ENCODE assay signal across 22 cellular contexts in genomic region chr16:22314661-22315626, GRCh38. TPM values are rescaled to one million over a fixed set of nuclear protein-coding genes. Genes with fewer than 3 reads are reported as not detected.
DNase-seq lines count a peak whose midpoint lies in the region; ATAC-seq, FAIRE-seq and TF ChIP-seq lines count a peak whose summit lies in the region.
"Had no signal": no experiment of that assay in that cellular context is flagged by ENCODE, and none has a peak within 500 bp of the region (broad histone marks: within the 10 kb centered on the region; RNA-seq: fewer than 3 reads in every experiment).

No MANE protein-coding gene starts in this region.

- peaks cover 28 to 30% of the 10 kb centered on the region in 2 experiments; a peak in 3 of 4 replicates for H3K36me3 ChIP-seq in GM12878 (ENCODE audit: control insufficient read depth in 2 of 2, insufficient read depth in 2 of 2, low read length in 1 of 2)
- H3K36me3 ChIP-seq in suprapubic skin = peaks cover 93% of the 10 kb centered on the region

- no peak for ATAC-seq in activated T-cell treated with anti-CD3 and anti-CD28 coated beads, Interleukin-2, amount 50 U/mL, for 72 hours (replicated peaks in 1 of 2)
- no peak for ATAC-seq in GM12878
- no peak for ATAC-seq in GM21528 (IDR thresholded peaks at IDR 0.05; ENCODE audit: low FRiP score, unreplicated experiment)
- ATAC-seq: heart right ventricle; naive thymus-derived CD8-positive, alpha-beta T cell had no signal

- no peaks in the 10 kb centered on the region for H3K9me3 Mint-ChIP-seq in activated T-cell treated with anti-CD3 and anti-CD28 coated beads, Interleukin-2, amount 50 U/mL, for 24 hours
- no peaks in the 10 kb centered on the region for H3K9me3 Mint-ChIP-seq in activated T-cell treated with anti-CD3 and anti-CD28 coated beads, Interleukin-2, amount 50 U/mL, for 72 hours
- H3K9me3 Mint-ChIP-seq: activated naive CD8-positive, alpha-beta T cell treated with anti-CD3 and anti-CD28 coated beads, Interleukin-2, amount 10 ng/mL, durations not matched to agents 7 days and 5 days; immature natural killer cell; memory B cell; naive thymus-derived CD8-positive, alpha-beta T cell had no signal

- H3K79me2 ChIP-seq in GM12878 (ENCODE audit: control insufficient read depth, insufficient read depth, low read length) = no peaks in the 10 kb centered on the region

- SMC1A ChIA-PET in GM12878 (lab: Charles Lee; ENCODE audit: uncharacterized antibody, unreplicated experiment) = interaction anchor here (1.1 kb wide), 1 partner anchor 10 kb away, joined by 3 read pairs; no protein-coding TSS in a partner anchor

- in situ Hi-C loops in GM12878 (cut with MboI) = loop anchor here (25.0 kb wide), 1 partner anchor 247 kb away; no protein-coding TSS in a partner anchor

- no peak for TF ChIP-seq EP300 in GM12878 (IDR thresholded peaks at IDR 0.05; ENCODE audit: borderline replicate concordance in 1 of 2, control insufficient read depth in 1 of 2, low read depth in 2 of 2, low read length in 2 of 2)
- TF ChIP-seq EP300 in suprapubic skin (IDR thresholded peaks at IDR 0.05) = no peak

- H3K9me3 ChIP-seq in GM12878 (replicated peaks; ENCODE audit: control insufficient read depth, insufficient read depth, low read length) = no peaks in the 10 kb centered on the region
- no peaks in the 10 kb centered on the region for H3K9me3 ChIP-seq in suprapubic skin
- H3K9me3 ChIP-seq: BLaER1, heart right ventricle, tibial artery had no signal

- H3K4me3 ChIP-seq in GM12878 (no peak overlapping the region), suprapubic skin (peak overlapping the region; percentile 12)
- H3K4me3 ChIP-seq: BLaER1, cardiac muscle cell, heart right ventricle, smooth muscle cell, tibial artery had no signal

- H3K4me2 ChIP-seq in GM12878 (ENCODE audit: control insufficient read depth, insufficient read depth) = no peak overlapping the region
- H3K4me2 ChIP-seq: BLaER1, smooth muscle cell had no signal

- POLR2A ChIA-PET in GM12878 (lab: Charles Lee) = no interaction called here

- TF ChIP-seq POLR2A in GM12878 (IDR thresholded peaks at IDR 0.05; ENCODE audit: low read depth, low read length) (peak; percentile 19; the same call in 1 of the 2 replicates), suprapubic skin (IDR thresholded peaks at IDR 0.05) (no peak)

- H3K4me3 Mint-ChIP-seq in activated T-cell treated with anti-CD3 and anti-CD28 coated beads, Interleukin-2, amount 50 U/mL, for 24 hours = no peak overlapping the region
- no peak overlapping the region for H3K4me3 Mint-ChIP-seq in activated T-cell treated with anti-CD3 and anti-CD28 coated beads, Interleukin-2, amount 50 U/mL, for 72 hours
- H3K4me3 Mint-ChIP-seq: activated naive CD8-positive, alpha-beta T cell treated with anti-CD3 and anti-CD28 coated beads, Interleukin-2, amount 10 ng/mL, durations not matched to agents 7 days and 5 days; immature natural killer cell; memory B cell had no signal

- H3K4me1 ChIP-seq in GM12878 (ENCODE audit: control insufficient read depth, insufficient read depth, low read length) (no peaks in the 10 kb centered on the region), suprapubic skin (peaks cover 20% of the 10 kb centered on the region)
- H3K4me1 ChIP-seq: BLaER1, tibial artery had no signal

- no peak overlapping the region for H3K9ac ChIP-seq in GM12878 (ENCODE audit: control insufficient read depth, insufficient read depth, low read length)
- H3K9ac ChIP-seq: BLaER1 had no signal

- 92% methylated on average over 37 of the region's 37 CpGs for WGBS in GM12878 (ENCODE audit: insufficient coverage, insufficient replicate concordance, low lambda C conversion rate, missing lambda C conversion rate)
- 65% methylated on average over 19 of the region's 37 CpGs for WGBS in suprapubic skin

- FAIRE-seq in GM12878 (lab: Jason Lieb, UNC) (no peak), RCC 7860 (lab: Jason Lieb, UNC) (no peak)
- FAIRE-seq: A204.1 had no signal

- TF ChIP-seq RAD21 in GM12878 (IDR thresholded peaks at IDR 0.05; ENCODE audit: insufficient read depth, low read depth, low read length) = no peak

- CTCF ChIA-PET in GM12878 (lab: Yijun Ruan, JAX) = no interaction called here

- no peaks in the 10 kb centered on the region for H3K27me3 ChIP-seq in GM12878 (replicated peaks in 1 of 2; ENCODE audit: control insufficient read depth in 2 of 2, insufficient read depth in 2 of 2, low read length in 1 of 2)
- no peaks in the 10 kb centered on the region for H3K27me3 ChIP-seq in layer of hippocampus (ENCODE audit: control insufficient read depth, insufficient read depth, low read length)
- no peaks in the 10 kb centered on the region for H3K27me3 ChIP-seq in suprapubic skin
- H3K27me3 ChIP-seq: BLaER1, cardiac muscle cell, heart right ventricle, tibial artery had no signal

- H3K36me3 Mint-ChIP-seq in activated T-cell treated with anti-CD3 and anti-CD28 coated beads, Interleukin-2, amount 50 U/mL, for 24 hours (ENCODE audit: low read depth) = peaks cover 86% of the 10 kb centered on the region
- peaks cover 2 to 20% of the 10 kb centered on the region in 2 donors for H3K36me3 Mint-ChIP-seq in activated T-cell treated with anti-CD3 and anti-CD28 coated beads, Interleukin-2, amount 50 U/mL, for 72 hours (ENCODE audit: insufficient read depth in 2 of 2)

- no peaks in the 10 kb centered on the region for H4K20me1 ChIP-seq in GM12878 (ENCODE audit: control insufficient read depth, insufficient read depth)

- intact Hi-C loops in GM12878 (cut with micrococcal nuclease; ENCODE audit: unreplicated experiment) = no loop called here

- H3K4me1 Mint-ChIP-seq in activated T-cell treated with anti-CD3 and anti-CD28 coated beads, Interleukin-2, amount 50 U/mL, for 24 hours (ENCODE audit: low read depth) = no peaks in the 10 kb centered on the region
- H3K4me1 Mint-ChIP-seq in activated T-cell treated with anti-CD3 and anti-CD28 coated beads, Interleukin-2, amount 50 U/mL, for 72 hours (ENCODE audit: low read depth) = no peaks in the 10 kb centered on the region
- H3K4me1 Mint-ChIP-seq: memory B cell had no signal

- no peak overlapping the region for H2AFZ ChIP-seq in GM12878 (ENCODE audit: control insufficient read depth, low read depth, low read length)

- BruUV-seq in GM12878 (replicated peaks; lab: Mats Ljungman, UMichigan) = no TSS peak

- DNase-seq in activated T-cell treated with anti-CD3 and anti-CD28 coated beads, Interleukin-2, amount 50 U/mL, for 24 hours = peak; percentile 21
- no peak for DNase-seq in activated T-cell treated with anti-CD3 and anti-CD28 coated beads, Interleukin-2, amount 50 U/mL, for 72 hours
- DNase-seq in GM12878 (ENCODE audit: low read depth, low spot score) = no peak
- peak in 1 of 2 donors; percentile 26 for DNase-seq in suprapubic skin (ENCODE audit: low spot score in 2 of 2)
- no peak for DNase-seq in inferior parietal cortex (ENCODE audit: extremely low spot score)
- no peak for DNase-seq in RCC 7860 (ENCODE audit: low spot score)
- DNase-seq: activated naive CD8-positive, alpha-beta T cell treated with anti-CD3 and anti-CD28 coated beads, Interleukin-2, amount 10 ng/mL, durations not matched to agents 7 days and 5 days; activated T-cell treated with anti-CD3 and anti-CD28 coated beads for 4 hours; heart right ventricle; immature natural killer cell; naive thymus-derived CD8-positive, alpha-beta T cell; NCI-H1436 treated with DMSO at 0.1 percent for 48 hours; RPMI8226; SW 1271; tibial artery had no signal

- no peak for TF ChIP-seq CTCF in GM12878 (IDR thresholded peaks at IDR 0.05 in 2 of 3, conservative IDR thresholded peaks at IDR 0.05 in 1 of 3; ENCODE audit: control insufficient read depth in 2 of 3, extremely low read depth in 1 of 3, insufficient read depth in 1 of 3, low read depth in 3 of 3, low read length in 3 of 3)
- TF ChIP-seq CTCF in suprapubic skin (IDR thresholded peaks at IDR 0.05) = no peak

- H3K27ac ChIP-seq in GM12878 (ENCODE audit: control insufficient read depth, insufficient read depth) (no peak overlapping the region), layer of hippocampus (ENCODE audit: low read depth, low read length) (peak overlapping the region; percentile 38), suprapubic skin (peak overlapping the region; percentile 13)
- H3K27ac ChIP-seq: BLaER1, cardiac muscle cell, heart right ventricle, tibial artery had no signal

- H3K27ac Mint-ChIP-seq in activated T-cell treated with anti-CD3 and anti-CD28 coated beads, Interleukin-2, amount 50 U/mL, for 24 hours = peak overlapping the region; percentile 52
- no peak overlapping the region for H3K27ac Mint-ChIP-seq in activated T-cell treated with anti-CD3 and anti-CD28 coated beads, Interleukin-2, amount 50 U/mL, for 72 hours
- H3K27ac Mint-ChIP-seq: activated naive CD8-positive, alpha-beta T cell treated with anti-CD3 and anti-CD28 coated beads, Interleukin-2, amount 10 ng/mL, durations not matched to agents 7 days and 5 days; memory B cell had no signal

- RAD21 ChIA-PET in GM12878 (lab: Charles Lee; ENCODE audit: unreplicated experiment) = no interaction called here

- no peaks in the 10 kb centered on the region for H3K27me3 Mint-ChIP-seq in activated T-cell treated with anti-CD3 and anti-CD28 coated beads, Interleukin-2, amount 50 U/mL, for 24 hours
- H3K27me3 Mint-ChIP-seq in activated T-cell treated with anti-CD3 and anti-CD28 coated beads, Interleukin-2, amount 50 U/mL, for 72 hours (ENCODE audit: low read depth) = no peaks in the 10 kb centered on the region
- H3K27me3 Mint-ChIP-seq: activated naive CD8-positive, alpha-beta T cell treated with anti-CD3 and anti-CD28 coated beads, Interleukin-2, amount 10 ng/mL, durations not matched to agents 7 days and 5 days; memory B cell; naive thymus-derived CD8-positive, alpha-beta T cell had no signal

RNA-seq across cellular contexts. Expression of gene POLR3E, which starts 17.7 kb away (rescaled TPM):
- 10 to 100 TPM; 57.5 to 59.5 TPM for total RNA-seq in activated T-cell treated with anti-CD3 and anti-CD28 coated beads, Interleukin-2, amount 50 U/mL, for 72 hours
- 132 and 140 TPM in 2 replicates for total RNA-seq in GM12878 (2013; cell fraction: nucleolus; rRNA removed)
- 34.6 and 36.8 TPM in 2 replicates for total RNA-seq in GM12878 (2014; rRNA removed)
- 39.1 and 41.0 TPM in 2 replicates for total RNA-seq in GM12878 (2014; rRNA removed; fragmentation: Illumina TruSeq; extraction: Trizol)
- total RNA-seq in GM12878 (2021) = 52.0 and 54.0 TPM in 2 replicates
- 11.1 TPM for polyA plus RNA-seq in GM12878 (2011; ENCODE audit: low read depth)
- polyA plus RNA-seq in GM12878 (2011; rRNA removed) = 49.4 and 79.5 TPM in 2 replicates
- polyA plus RNA-seq in GM12878 (2011; cell fraction: cytosol; rRNA removed) = 66.7 and 74.8 TPM in 2 replicates
- polyA plus RNA-seq in GM12878 (2011; cell fraction: nucleus; rRNA removed) = 151 and 224 TPM in 2 replicates
- 21.4 and 23.0 TPM in 2 replicates for polyA plus RNA-seq in GM12878 (2012)
- polyA plus RNA-seq in GM12878 (2014; fragmentation: Illumina TruSeq; extraction: Trizol) = 30.0 and 57.6 TPM in 2 replicates
- polyA plus RNA-seq in GM12878 (2014; fragmentation: Nextera tagmentation; extraction: Ambion mirVana) = 10 to 100 TPM; 11.1 to 15.5 TPM
- polyA plus RNA-seq in GM12878 (2014; rRNA removed) = 42.0 and 48.5 TPM in 2 replicates
- 10 to 100 TPM; 35.2 to 40.2 TPM for polyA plus RNA-seq in GM12878 (2016; fragmentation: Nextera tagmentation; extraction: Ambion mirVana)
- 180 and 257 TPM in 2 replicates for polyA minus RNA-seq in GM12878 (2011; rRNA and poly(A)+ RNA removed)
- polyA minus RNA-seq in GM12878 (2011; cell fraction: cytosol; rRNA and poly(A)+ RNA removed) = 22.6 and 39.0 TPM in 2 replicates
- polyA minus RNA-seq in GM12878 (2011; cell fraction: nucleus; rRNA and poly(A)+ RNA removed) = 44.4 and 81.2 TPM in 2 replicates
- 100 to 1,000 TPM in 1 of 4 donors, 10 to 100 TPM in 3; 63.3 to 116 (median 89.0) TPM for total RNA-seq in suprapubic skin

RNA-seq across cellular contexts. Expression of gene CDR2, which starts 59.5 kb away (rescaled TPM):
- 10 to 100 TPM; 50.0 to 57.2 TPM for total RNA-seq in activated T-cell treated with anti-CD3 and anti-CD28 coated beads, Interleukin-2, amount 50 U/mL, for 72 hours
- total RNA-seq in GM12878 (2013; cell fraction: nucleolus; rRNA removed) = 16.9 and 22.4 TPM in 2 replicates
- total RNA-seq in GM12878 (2014; rRNA removed) (16.0 and 21.9 TPM in 2 replicates), GM12878 (2014; rRNA removed; fragmentation: Illumina TruSeq; extraction: Trizol) (18.0 and 19.7 TPM in 2 replicates), GM12878 (2021) (20.7 and 25.6 TPM in 2 replicates), suprapubic skin (10 to 100 TPM; 10.7 to 37.1 (median 21.6) TPM)
- polyA plus RNA-seq in GM12878 (2011; ENCODE audit: low read depth) = 12.1 TPM
- polyA plus RNA-seq in GM12878 (2011; rRNA removed) (23.7 and 26.5 TPM in 2 replicates), GM12878 (2014; fragmentation: Illumina TruSeq; extraction: Trizol) (24.3 and 24.5 TPM in 2 replicates), GM12878 (2014; fragmentation: Nextera tagmentation; extraction: Ambion mirVana) (1 to 10 TPM; 4.8 to 5.5 TPM), GM12878 (2014; rRNA removed) (19.8 and 20.5 TPM in 2 replicates), GM12878 (2016; fragmentation: Nextera tagmentation; extraction: Ambion mirVana) (10 to 100 TPM in 1 of 2 experiments, 1 to 10 TPM in 1; 6.7 to 14.1 TPM)
- 15.6 and 17.3 TPM in 2 replicates for polyA plus RNA-seq in GM12878 (2011; cell fraction: cytosol; rRNA removed)
- polyA plus RNA-seq in GM12878 (2011; cell fraction: nucleus; rRNA removed) = 12.5 and 12.9 TPM in 2 replicates
- polyA plus RNA-seq in GM12878 (2012) = 13.1 and 14.8 TPM in 2 replicates
- polyA minus RNA-seq in GM12878 (2011; rRNA and poly(A)+ RNA removed) = 21.7 and 24.5 TPM in 2 replicates
- 9.4 and 9.6 TPM in 2 replicates for polyA minus RNA-seq in GM12878 (2011; cell fraction: cytosol; rRNA and poly(A)+ RNA removed)
- 8.5 and 10.2 TPM in 2 replicates for polyA minus RNA-seq in GM12878 (2011; cell fraction: nucleus; rRNA and poly(A)+ RNA removed)
